In the genomic region with DNA sequence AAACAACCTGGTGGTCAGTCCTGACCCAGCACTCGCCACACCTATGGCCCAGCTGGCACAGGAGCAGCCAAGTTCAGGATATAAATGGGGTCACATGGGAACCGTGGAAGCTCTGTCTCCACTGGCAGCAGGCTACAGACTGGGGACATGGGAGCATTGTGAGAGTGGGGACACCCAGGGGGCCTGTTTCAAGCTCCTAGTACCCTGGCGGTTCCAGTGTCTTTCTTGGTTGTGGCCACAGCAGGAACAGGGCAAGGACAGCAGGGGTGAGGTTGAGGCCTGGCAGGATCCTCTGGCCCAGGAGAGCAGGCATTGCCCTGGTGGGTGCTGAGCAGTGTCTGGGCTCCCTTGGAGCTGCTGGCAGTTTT, we compare ENCODE assay signal across 1 cellular context.
TF ChIP-seq lines count a peak whose summit lies in the region.

No MANE protein-coding gene starts in this region.

TF ChIP-seq in liver, 16 proteins besides CTCF, POLR2A, EP300 and RAD21:
- peak in 1 of 2 donors; percentile 5 for TF ChIP-seq RXRA (IDR thresholded peaks at IDR 0.05)
- TF ChIP-seq, protein P1, sequence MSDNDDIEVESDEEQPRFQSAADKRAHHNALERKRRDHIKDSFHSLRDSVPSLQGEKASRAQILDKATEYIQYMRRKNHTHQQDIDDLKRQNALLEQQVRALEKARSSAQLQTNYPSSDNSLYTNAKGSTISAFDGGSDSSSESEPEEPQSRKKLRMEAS (IDR thresholded peaks at IDR 0.05) = no peak
